9 cellular contexts compared by ENCODE assay signal in genomic region chr11:1307163-1307870, GRCh38. TPM values are rescaled to one million over a fixed set of nuclear protein-coding genes. Genes with fewer than 3 reads are reported as not detected.
DNase-seq lines count a peak whose midpoint lies in the region; ATAC-seq and TF ChIP-seq lines count a peak whose summit lies in the region.
"Had no signal": no experiment of that assay in that cellular context is flagged by ENCODE, and none has a peak within 500 bp of the region (broad histone marks: within the 10 kb centered on the region; RNA-seq: fewer than 3 reads in every experiment).

No MANE protein-coding gene starts in this region.

- 82 to 88% (median 85%) methylated on average over 21 of the region's 21 CpGs for WGBS in psoas muscle, 3 donors

- H3K27me3 ChIP-seq in Panc1 (ENCODE audit: control insufficient read depth, insufficient read depth, low read length) = no peaks in the 10 kb centered on the region
- H3K27me3 ChIP-seq in psoas muscle (ENCODE audit: insufficient read depth in 3 of 3, low read length in 2 of 3) = no peaks in the 10 kb centered on the region

- TF ChIP-seq CTCF in GM13976 (IDR thresholded peaks at IDR 0.05; ENCODE audit: borderline replicate concordance, control extremely low read depth, extremely low read depth, insufficient read depth, missing control alignments) = no peak
- TF ChIP-seq CTCF in Panc1 (IDR thresholded peaks at IDR 0.05) = no peak
- no peak for TF ChIP-seq CTCF in epithelial cell of proximal tubule (conservative IDR thresholded peaks at IDR 0.05; ENCODE audit: low read depth, low read length)
- TF ChIP-seq CTCF in psoas muscle (IDR thresholded peaks at IDR 0.05) = no peak

- no peak overlapping the region for H3K4me3 ChIP-seq in Panc1 (ENCODE audit: low read depth in 2 of 2, low read length in 2 of 2)
- H3K4me3 ChIP-seq in epithelial cell of proximal tubule (ENCODE audit: low read depth, low read length) = peak overlapping the region; percentile 81
- peak overlapping the region; percentile 81 for H3K4me3 ChIP-seq in psoas muscle

- H3K27ac ChIP-seq in Panc1 (ENCODE audit: low read length) = peak overlapping the region; percentile 52; the same call in 1 of the 2 replicates
- H3K27ac ChIP-seq in psoas muscle = no peak overlapping the region

- POLR2A ChIA-PET in Panc1 (lab: Charles Lee) = no interaction called here

- H3K36me3 ChIP-seq in Panc1 (ENCODE audit: control insufficient read depth, insufficient read depth, low read length) = no peaks in the 10 kb centered on the region
- H3K36me3 ChIP-seq in psoas muscle (ENCODE audit: insufficient read depth in 1 of 2, low read depth in 1 of 2) = peaks cover 0 to 24% of the 10 kb centered on the region in 2 donors

- H3K9me3 ChIP-seq in Panc1 (ENCODE audit: control insufficient read depth, insufficient read depth, low read depth, low read length) (peaks cover 6% of the 10 kb centered on the region; the same call in 1 of the 2 replicates), psoas muscle (peaks cover 3% of the 10 kb centered on the region)

- peak; percentile 18 for DNase-seq in GM13976 (ENCODE audit: low spot score)
- no peak for DNase-seq in Panc1 (ENCODE audit: low read depth, low spot score)
- no peak for DNase-seq in epithelial cell of proximal tubule (ENCODE audit: low read depth)
- no peak for DNase-seq in psoas muscle
- no peak for DNase-seq in NCI-H345 treated with DMSO at 0.1 percent for 48 hours (lab: John Stamatoyannopoulos, UW; ENCODE audit: unreplicated experiment)
- DNase-seq in NCI-H1417 treated with DMSO at 0.1 percent for 48 hours (lab: John Stamatoyannopoulos, UW) = no peak
- DNase-seq in NCI-H524 (lab: John Stamatoyannopoulos, UW) = no peak
- DNase-seq in cerebellar nuclear complex (lab: John Stamatoyannopoulos, UW) = no peak
- DNase-seq: NCI-H774 had no signal

- H3K4me1 ChIP-seq in Panc1 (ENCODE audit: control insufficient read depth, insufficient read depth, low read length) (peaks cover 27% of the 10 kb centered on the region), psoas muscle (peaks cover 54% of the 10 kb centered on the region)

- no peak for ATAC-seq in Panc1
- ATAC-seq in psoas muscle = no peak

- no TSS peak for BruUV-seq in Panc1 (replicated peaks; lab: Mats Ljungman, UMichigan)

- intact Hi-C loops in Panc1 (cut with micrococcal nuclease; ENCODE audit: unreplicated experiment) = loop anchor here (10.0 kb wide), 1 partner anchor 207 kb away; no protein-coding TSS in a partner anchor
- intact Hi-C loops in psoas muscle (cut with DNase I) = no loop called here

- in situ Hi-C loops in GM13976 (cut with MboI; ENCODE audit: low sequenced_read_pairs, unreplicated experiment) = no loop called here
- in situ Hi-C loops in Panc1 (cut with HindIII; ENCODE audit: low pct_unique_long_range_greater_than_20kb, low sequenced_read_pairs) = no loop called here

- CTCF ChIA-PET in Panc1 (lab: Charles Lee) = no interaction called here

RNA-seq across cellular contexts. Expression of gene TOLLIP, which starts 2.1 kb away (rescaled TPM):
- total RNA-seq in Panc1 (2021; ENCODE audit: unreplicated experiment) (141 TPM), epithelial cell of proximal tubule (22.0 and 28.5 TPM in 2 replicates), psoas muscle (10 to 100 TPM; 45.0 to 74.6 (median 65.6) TPM)
- polyA plus RNA-seq in Panc1 (2012; ENCODE audit: insufficient read length) = 222 TPM
- 10 to 100 TPM; 33.5 to 56.4 (median 49.9) TPM for polyA plus RNA-seq in psoas muscle

Comparison
In these comparisons a context has a peak if more than half of its experiments do, and no peak if none do; other contexts are left out.
1. H3K4me3 ChIP-seq: peak in epithelial cell of proximal tubule (single experiment) and psoas muscle (single experiment); none in Panc1 (0 of 2).